In the genomic region with DNA sequence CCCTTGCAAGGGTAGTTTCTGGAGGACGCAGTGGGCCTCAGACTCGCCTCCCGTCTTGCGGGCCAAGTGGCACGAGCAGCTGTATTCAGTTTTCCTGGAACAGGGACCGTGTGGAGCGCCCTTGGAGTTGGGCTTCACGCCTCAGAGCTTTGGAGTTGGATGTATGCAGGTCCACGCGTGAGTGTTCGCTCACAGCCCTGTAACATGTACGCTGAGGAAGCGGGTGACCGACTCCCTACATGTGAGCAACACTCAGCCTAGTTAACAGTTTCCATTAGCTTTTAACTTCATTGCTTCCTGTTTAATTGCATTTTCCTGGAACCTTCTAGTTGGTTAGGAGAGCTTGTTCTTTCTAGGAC, we compare ENCODE assay signal across 8 cellular contexts. TPM values are rescaled to one million over a fixed set of nuclear protein-coding genes. Genes with fewer than 3 reads are reported as not detected.
DNase-seq lines count a peak whose midpoint lies in the region; ATAC-seq, FAIRE-seq and TF ChIP-seq lines count a peak whose summit lies in the region.

No MANE protein-coding gene starts in this region.

- H3K4me3 ChIP-seq in A673 (ENCODE audit: low read depth, low read length, poor library complexity, severe bottlenecking) (peak overlapping the region; percentile 88), WERI-Rb-1 (ENCODE audit: low read depth, low read length) (peak overlapping the region; percentile 76), endothelial cell of umbilical vein (replicated peaks in 1 of 3; ENCODE audit: insufficient read depth in 1 of 3, low read depth in 1 of 3, low read length in 3 of 3) (peak overlapping the region; percentile 91 to 96 (median 91))

- H3T11ph ChIP-seq in H9 (ENCODE audit: low read length): no peak overlapping the region

- no peak overlapping the region for H3K56ac ChIP-seq in H9 (ENCODE audit: insufficient read length, low read depth, low read length)

- no peak overlapping the region for H3K23ac ChIP-seq in H9 (ENCODE audit: insufficient read length, low read depth, low read length)

- peaks cover 23% of the 10 kb centered on the region for H3K4me1 ChIP-seq in A673 (ENCODE audit: insufficient read depth, low read length, poor library complexity, severe bottlenecking)
- no peaks in the 10 kb centered on the region for H3K4me1 ChIP-seq in H9 (ENCODE audit: insufficient read depth, low read length)
- peaks cover 35% of the 10 kb centered on the region for H3K4me1 ChIP-seq in endothelial cell of umbilical vein (ENCODE audit: control insufficient read depth, extremely low read depth, insufficient read depth, low read length)

- FAIRE-seq in endothelial cell of umbilical vein (lab: Jason Lieb, UNC): peak; percentile 46

- no peak overlapping the region for H4K8ac ChIP-seq in H9 (replicated peaks; ENCODE audit: insufficient read length, low read depth, low read length)

- no peak overlapping the region for H2BK120ac ChIP-seq in H9 (ENCODE audit: low read depth, low read length, poor library complexity, severe bottlenecking)

- peak overlapping the region; percentile 83 for H3K9ac ChIP-seq in H9 (ENCODE audit: extremely low read depth, insufficient read length, low read length)
- peak overlapping the region; percentile 84 for H3K9ac ChIP-seq in endothelial cell of umbilical vein (replicated peaks; ENCODE audit: extremely low read depth, insufficient read depth, low read length)

- no CpG with 5 or more reads among the region's 14 CpGs for WGBS in H9 (ENCODE audit: extremely low coverage, insufficient read length, low lambda C conversion rate)

- H3K27me3 ChIP-seq in A673 (replicated peaks; ENCODE audit: insufficient read depth, low read depth, low read length, poor library complexity) (no peaks in the 10 kb centered on the region), H9 (ENCODE audit: insufficient read depth, low read length) (no peaks in the 10 kb centered on the region), WERI-Rb-1 (ENCODE audit: insufficient read depth, low read depth, severe bottlenecking) (no peaks in the 10 kb centered on the region), endothelial cell of umbilical vein (ENCODE audit: control insufficient read depth in 2 of 2, insufficient read depth in 2 of 2, low read length in 2 of 2) (no peaks in the 10 kb centered on the region)

- H3K27me3 Mint-ChIP-seq in H9 (ENCODE audit: low read depth) (peaks cover 1% of the 10 kb centered on the region; the same call in 1 of the 2 replicates), naive B cell (no peaks in the 10 kb centered on the region)

- H3K27ac ChIP-seq in A673 (ENCODE audit: low read depth, low read length, poor library complexity, severe bottlenecking): peak overlapping the region; percentile 75
- H3K27ac ChIP-seq in H9 (ENCODE audit: insufficient read length, low read depth, low read length): no peak overlapping the region
- H3K27ac ChIP-seq in WERI-Rb-1: peak overlapping the region; percentile 71
- peak overlapping the region; percentile 68 for H3K27ac ChIP-seq in endothelial cell of umbilical vein (ENCODE audit: insufficient read depth, low read depth, low read length)

- no peak overlapping the region for H2BK20ac ChIP-seq in H9 (ENCODE audit: low read depth, low read length, poor library complexity, severe bottlenecking)

- no peak for TF ChIP-seq POLR2A in endothelial cell of umbilical vein (IDR thresholded peaks at IDR 0.05; ENCODE audit: low read depth, low read length)

- peaks cover 4 to 20% (median 7%) of the 10 kb centered on the region in 3 experiments; a peak in 6 of 7 replicates for H3K36me3 Mint-ChIP-seq in H9 (ENCODE audit: insufficient read depth in 1 of 3, low read depth in 3 of 3)
- H3K36me3 Mint-ChIP-seq in naive B cell: no peaks in the 10 kb centered on the region

- H3K23me2 ChIP-seq in H9 (ENCODE audit: insufficient read length, low read depth, low read length, poor library complexity, severe bottlenecking): peaks cover 13% of the 10 kb centered on the region

- H2AK5ac ChIP-seq in H9 (ENCODE audit: insufficient read length, low read length): no peak overlapping the region

- H3K4me2 ChIP-seq in H9 (ENCODE audit: insufficient read depth, insufficient read length, low read length): peak overlapping the region; percentile 97
- H3K4me2 ChIP-seq in endothelial cell of umbilical vein (ENCODE audit: insufficient read depth, low read length): peak overlapping the region; percentile 91

- TF ChIP-seq CTCF in A673 (conservative IDR thresholded peaks at IDR 0.05; ENCODE audit: low read depth, low read length): no peak
- no peak for TF ChIP-seq CTCF in H9 (conservative IDR thresholded peaks at IDR 0.05)
- TF ChIP-seq CTCF in WERI-Rb-1 (IDR thresholded peaks at IDR 0.05; ENCODE audit: low read depth, low read length): no peak
- TF ChIP-seq CTCF in endothelial cell of umbilical vein (IDR thresholded peaks at IDR 0.05; ENCODE audit: extremely low read depth in 1 of 2, insufficient read depth in 1 of 2, low read depth in 1 of 2, low read length in 2 of 2): no peak

- intact Hi-C loops in A673 (cut with micrococcal nuclease; ENCODE audit: unreplicated experiment) (no loop called here), endothelial cell of umbilical vein (cut with micrococcal nuclease) (loop anchor here (2.0 kb wide), 1 partner anchor 187 kb away; no protein-coding TSS in a partner anchor)

- no peak overlapping the region for H2BK5ac ChIP-seq in H9 (ENCODE audit: insufficient read length, low read length)

- POLR2A ChIA-PET in A673 (lab: Charles Lee; ENCODE audit: low non-redundant PET): no interaction called here
- POLR2A ChIA-PET in endothelial cell of umbilical vein (lab: Charles Lee): interaction anchor here (0.7 kb wide), 1 partner anchor 1194 kb away, joined by 3 read pairs; no protein-coding TSS in a partner anchor

- peaks cover 5% of the 10 kb centered on the region in 2 experiments; a peak in 4 of 5 replicates for H3K9me3 Mint-ChIP-seq in H9
- H3K9me3 Mint-ChIP-seq in naive B cell: peaks cover 0 to 6% (median 0%) of the 10 kb centered on the region in 7 donors

- peak overlapping the region; percentile 9 for H3K14ac ChIP-seq in H9 (ENCODE audit: insufficient read depth, low read length)

- no peaks in the 10 kb centered on the region for H4K20me1 ChIP-seq in H9 (ENCODE audit: control insufficient read depth, insufficient read depth, insufficient read length)
- H4K20me1 ChIP-seq in endothelial cell of umbilical vein (replicated peaks; ENCODE audit: control insufficient read depth, extremely low read depth, insufficient read depth, low read length): peaks cover 2% of the 10 kb centered on the region

- peak; percentile 31 for DNase-seq in A673 (ENCODE audit: low spot score)
- no peak for DNase-seq in H9
- DNase-seq in WERI-Rb-1: peak; percentile 43
- peak; percentile 48 for DNase-seq in endothelial cell of umbilical vein (ENCODE audit: low read depth, low spot score)
- no peak for DNase-seq in naive B cell
- DNase-seq in MV-4-11 (lab: John Stamatoyannopoulos, UW): no peak
- DNase-seq in germinal center (ENCODE audit: low spot score): no peak

- dilution Hi-C loops in endothelial cell of umbilical vein (cut with MboI; ENCODE audit: extremely low pct_ligation_motif_present, low sequenced_read_pairs): no loop called here

- no TSS peak for BruUV-seq in A673 (replicated peaks; lab: Mats Ljungman, UMichigan)
- no TSS peak for BruUV-seq in endothelial cell of umbilical vein (replicated peaks; lab: Mats Ljungman, UMichigan)

- H3K27ac Mint-ChIP-seq in H9: peak overlapping the region; percentile 96 to 100 (median 99)
- peak overlapping the region; percentile 98 to 99 (median 98) for H3K27ac Mint-ChIP-seq in naive B cell

- CTCF ChIA-PET in A673 (lab: Charles Lee): no interaction called here
- CTCF ChIA-PET in endothelial cell of umbilical vein (lab: Charles Lee): interaction anchor here (0.8 to 3.7 kb wide), 7 partner anchors 10 to 232 kb away, joined by 3 to 16 read pairs (median 3); a partner anchor contains a TSS

- H3K9me1 ChIP-seq in endothelial cell of umbilical vein (replicated peaks; ENCODE audit: control insufficient read depth, extremely low read depth, insufficient read depth, low read length): no peaks in the 10 kb centered on the region

- H3K4me3 Mint-ChIP-seq in H9 (peak overlapping the region; percentile 94), naive B cell (peak overlapping the region; percentile 97 to 100 (median 98))

- no peak overlapping the region for H2BK12ac ChIP-seq in H9 (ENCODE audit: insufficient read length, low read depth, low read length)

- H4K91ac ChIP-seq in H9 (ENCODE audit: insufficient read length, low read depth, low read length): no peak overlapping the region

- no peaks in the 10 kb centered on the region for H3K9me3 ChIP-seq in A673 (ENCODE audit: low read depth, low read length, poor library complexity, severe bottlenecking)
- no peaks in the 10 kb centered on the region for H3K9me3 ChIP-seq in H9 (ENCODE audit: control insufficient read depth, low read depth, low read length)
- H3K9me3 ChIP-seq in WERI-Rb-1 (ENCODE audit: severe bottlenecking): peaks cover 2% of the 10 kb centered on the region
- no peaks in the 10 kb centered on the region for H3K9me3 ChIP-seq in endothelial cell of umbilical vein (replicated peaks; ENCODE audit: control insufficient read depth, insufficient read depth, low read length)

- H3K79me2 ChIP-seq in H9 (ENCODE audit: insufficient read depth, low read length) (peaks cover 18% of the 10 kb centered on the region; the same call in 1 of the 2 replicates), endothelial cell of umbilical vein (ENCODE audit: control insufficient read depth, insufficient read depth, low read length) (peaks cover 49% of the 10 kb centered on the region)

- H2AFZ ChIP-seq in H9 (ENCODE audit: low read length) (no peak overlapping the region), endothelial cell of umbilical vein (ENCODE audit: low read depth, low read length) (peak overlapping the region; percentile 94)

- no peak overlapping the region for H4K5ac ChIP-seq in H9 (ENCODE audit: insufficient read length, low read depth, low read length)

- H3K4ac ChIP-seq in H9 (ENCODE audit: low read depth, low read length): no peak overlapping the region

- H3K18ac ChIP-seq in H9 (ENCODE audit: insufficient read length, low read depth, low read length): no peak overlapping the region

- peaks cover under 1% of the 10 kb centered on the region for H3K79me1 ChIP-seq in H9 (ENCODE audit: insufficient read depth, low read depth, low read length, poor library complexity, severe bottlenecking)

- H2BK15ac ChIP-seq in H9 (ENCODE audit: low read depth, low read length): no peak overlapping the region

- no peaks in the 10 kb centered on the region for H3K36me3 ChIP-seq in A673 (ENCODE audit: insufficient read depth, low read length, poor library complexity, severe bottlenecking)
- peaks cover 10% of the 10 kb centered on the region; the same call in 1 of the 2 replicates for H3K36me3 ChIP-seq in WERI-Rb-1
- no peaks in the 10 kb centered on the region for H3K36me3 ChIP-seq in endothelial cell of umbilical vein (ENCODE audit: control insufficient read depth in 2 of 2, extremely low read depth in 1 of 2, insufficient read depth in 2 of 2, low read length in 2 of 2)

- peaks cover 27 to 30% of the 10 kb centered on the region in 2 experiments for H3K4me1 Mint-ChIP-seq in H9
- H3K4me1 Mint-ChIP-seq in naive B cell: peaks cover 58 to 87% (median 71%) of the 10 kb centered on the region in 3 donors

- no peak for ATAC-seq in naive B cell (ENCODE audit: low read depth in 2 of 2)
- no peak for ATAC-seq in GM21526 (IDR thresholded peaks at IDR 0.05; ENCODE audit: low FRiP score, unreplicated experiment)

RNA-seq across cellular contexts. Expression of a gene that starts 0.7 kb away (rescaled TPM):
- total RNA-seq in A673 (2021) (89.8 and 96.3 TPM in 2 replicates), H9 (2021) (85.7 and 86.1 TPM in 2 replicates), endothelial cell of umbilical vein (85.9 and 90.0 TPM in 2 replicates)
- polyA plus RNA-seq in endothelial cell of umbilical vein (63.2 and 76.0 TPM in 2 replicates), naive B cell (ENCODE audit: low read depth in 6 of 6) (100 to 1,000 TPM in 1 of 6 donors, 10 to 100 TPM in 5; 60.7 to 140 (median 67.0) TPM)
- 49.6 and 49.7 TPM in 2 replicates for polyA plus RNA-seq in endothelial cell of umbilical vein (2011; cell fraction: cytosol; rRNA removed)
- 41.0 and 51.4 TPM in 2 replicates for polyA plus RNA-seq in endothelial cell of umbilical vein (2011; cell fraction: nucleus; rRNA removed)
- polyA plus RNA-seq in endothelial cell of umbilical vein (2012): 73.3 and 83.8 TPM in 2 replicates
- polyA minus RNA-seq in endothelial cell of umbilical vein: 104 and 121 TPM in 2 replicates
- polyA minus RNA-seq in endothelial cell of umbilical vein (2011; cell fraction: cytosol; rRNA and poly(A)+ RNA removed): 70.8 TPM
- 42.1 and 51.5 TPM in 2 replicates for polyA minus RNA-seq in endothelial cell of umbilical vein (2011; cell fraction: nucleus; rRNA and poly(A)+ RNA removed)

Comparison
In these comparisons a context has a peak if more than half of its experiments do, and no peak if none do; other contexts are left out.
1. DNase-seq: peak in A673 (single experiment), WERI-Rb-1 (single experiment) and endothelial cell of umbilical vein (single experiment); none in H9 (single experiment), naive B cell (single experiment), MV-4-11 (single experiment) and germinal center (single experiment).
2. Peak in every context shown above with its lines, with median percentiles within 50 percentile points of each other: H3K4me3 ChIP-seq.